In genomic region chr4:139633661-139634060, GRCh38 we compare ENCODE assay signal across 8 cellular contexts. TPM values are rescaled to one million over a fixed set of nuclear protein-coding genes. Genes with fewer than 3 reads are reported as not detected.
DNase-seq lines count a peak whose midpoint lies in the region; ATAC-seq and TF ChIP-seq lines count a peak whose summit lies in the region.

No MANE protein-coding gene starts in this region.

- H3K23ac ChIP-seq in H9 (ENCODE audit: insufficient read length, low read depth, low read length), result no peak overlapping the region

- H3K23me2 ChIP-seq in H9 (ENCODE audit: insufficient read length, low read depth, low read length, poor library complexity, severe bottlenecking), result no peaks in the 10 kb centered on the region

- H3K4me2 ChIP-seq in H9 (ENCODE audit: insufficient read depth, insufficient read length, low read length), result peak overlapping the region; percentile 63

- H2BK20ac ChIP-seq in H9 (ENCODE audit: low read depth, low read length, poor library complexity, severe bottlenecking), result no peak overlapping the region

- no peak overlapping the region for H3K18ac ChIP-seq in H9 (ENCODE audit: insufficient read length, low read depth, low read length)

- ATAC-seq in heart left ventricle (peak; percentile 92 to 98 (median 95)), HG03039 (IDR thresholded peaks at IDR 0.05; ENCODE audit: unreplicated experiment) (no peak)

- peak; percentile 62 for DNase-seq in H9
- peak in 1 of 2 experiments; percentile 57 for DNase-seq in SJCRH30
- DNase-seq in heart left ventricle, result peak in 4 of 5 donors; percentile 20 to 57 (median 32)
- DNase-seq in retinal pigment epithelial cell (ENCODE audit: low read depth), result no peak
- DNase-seq in SKM-1 treated with dmso at 0.1 percent for 144 hours (lab: John Stamatoyannopoulos, UW; ENCODE audit: unreplicated experiment), result no peak
- DNase-seq in SW 1271 (lab: John Stamatoyannopoulos, UW), result no peak
- no peak for DNase-seq in lower leg skin (ENCODE audit: low spot score in 2 of 2)

- TF ChIP-seq POLR2A in heart left ventricle (IDR thresholded peaks at IDR 0.05) (no peak), lower leg skin (IDR thresholded peaks at IDR 0.05) (no peak)

- H2BK5ac ChIP-seq in H9 (ENCODE audit: insufficient read length, low read length), result no peak overlapping the region

- H3K4me3 ChIP-seq in SJCRH30, result peak overlapping the region; percentile 46
- H3K4me3 ChIP-seq in heart left ventricle, result peak overlapping the region in 11 of 12 donors; percentile 13 to 58 (median 42)
- no peak overlapping the region for H3K4me3 ChIP-seq in retinal pigment epithelial cell (ENCODE audit: low read length)
- H3K4me3 ChIP-seq in lower leg skin (ENCODE audit: low read depth, poor library complexity, severe bottlenecking), result no peak overlapping the region

- H3K4me3 Mint-ChIP-seq in H9, result peak overlapping the region; percentile 61 to 66

- H3K36me3 Mint-ChIP-seq in H9 (ENCODE audit: insufficient read depth in 1 of 3, low read depth in 3 of 3), result peaks cover 0 to 6% (median 6%) of the 10 kb centered on the region in 3 experiments

- TF ChIP-seq CTCF in H9 (conservative IDR thresholded peaks at IDR 0.05) (peak; percentile 70), heart left ventricle (IDR thresholded peaks at IDR 0.05) (peak; percentile 26 to 71 (median 62)), retinal pigment epithelial cell (conservative IDR thresholded peaks at IDR 0.05; ENCODE audit: low read depth, low read length) (peak; percentile 55), lower leg skin (IDR thresholded peaks at IDR 0.05) (no peak)

- H4K91ac ChIP-seq in H9 (ENCODE audit: insufficient read length, low read depth, low read length), result no peak overlapping the region

- H2BK15ac ChIP-seq in H9 (ENCODE audit: low read depth, low read length), result no peak overlapping the region

- no peak overlapping the region for H3K27ac Mint-ChIP-seq in H9

- no peak overlapping the region for H2BK12ac ChIP-seq in H9 (ENCODE audit: insufficient read length, low read depth, low read length)

- no peak overlapping the region for H4K8ac ChIP-seq in H9 (replicated peaks; ENCODE audit: insufficient read length, low read depth, low read length)

- H3K27ac ChIP-seq in H9 (ENCODE audit: insufficient read length, low read depth, low read length) (no peak overlapping the region), SJCRH30 (no peak overlapping the region), heart left ventricle (peak overlapping the region in 9 of 12 donors; percentile 9 to 54 (median 42))

- no peaks in the 10 kb centered on the region for H3K36me3 ChIP-seq in SJCRH30
- H3K36me3 ChIP-seq in heart left ventricle, result no peaks in the 10 kb centered on the region

- H3K79me1 ChIP-seq in H9 (ENCODE audit: insufficient read depth, low read depth, low read length, poor library complexity, severe bottlenecking), result no peaks in the 10 kb centered on the region

- peaks cover 89% of the 10 kb centered on the region for H3K27me3 Mint-ChIP-seq in H9 (ENCODE audit: low read depth)

- H3K27me3 ChIP-seq in H9 (ENCODE audit: insufficient read depth, low read length), result peaks cover 5% of the 10 kb centered on the region; the same call in 1 of the 2 replicates
- no peaks in the 10 kb centered on the region for H3K27me3 ChIP-seq in SJCRH30
- no peaks in the 10 kb centered on the region for H3K27me3 ChIP-seq in heart left ventricle

- H3K9me3 ChIP-seq in H9 (ENCODE audit: control insufficient read depth, low read depth, low read length), result no peaks in the 10 kb centered on the region
- no peaks in the 10 kb centered on the region; the same call in 1 of the 2 replicates for H3K9me3 ChIP-seq in SJCRH30 (replicated peaks)
- peaks cover 0 to 14% (median 8%) of the 10 kb centered on the region in 12 donors for H3K9me3 ChIP-seq in heart left ventricle

- WGBS in H9 (ENCODE audit: extremely low coverage, insufficient read length, low lambda C conversion rate), result no CpG with 5 or more reads among the region's 11 CpGs
- WGBS in heart left ventricle, 4 donors, result 13 to 19% (median 16%) methylated on average over 11 of the region's 11 CpGs
- WGBS in lower leg skin, 2 donors, result 59 to 60% methylated on average over 11 of the region's 11 CpGs

- intact Hi-C loops in heart left ventricle (cut with DNase I) (loop anchor here (2.0 to 10.0 kb wide), 8 partner anchors 31 to 599 kb away; no protein-coding TSS in a partner anchor), lower leg skin (cut with DNase I; ENCODE audit: low total_unique reads) (no loop called here)

- H3K79me2 ChIP-seq in H9 (ENCODE audit: insufficient read depth, low read length), result no peaks in the 10 kb centered on the region; the same call in 1 of the 2 replicates

- H3K14ac ChIP-seq in H9 (ENCODE audit: insufficient read depth, low read length), result no peak overlapping the region

- H4K20me1 ChIP-seq in H9 (ENCODE audit: control insufficient read depth, insufficient read depth, insufficient read length), result no peaks in the 10 kb centered on the region

- H2BK120ac ChIP-seq in H9 (ENCODE audit: low read depth, low read length, poor library complexity, severe bottlenecking), result no peak overlapping the region

- H3K4me1 Mint-ChIP-seq in H9, result peaks cover 16 to 20% of the 10 kb centered on the region in 2 experiments

- H2AK5ac ChIP-seq in H9 (ENCODE audit: insufficient read length, low read length), result no peak overlapping the region

- H2AFZ ChIP-seq in H9 (ENCODE audit: low read length), result no peak overlapping the region

- H3K56ac ChIP-seq in H9 (ENCODE audit: insufficient read length, low read depth, low read length), result no peak overlapping the region

- peaks cover 8 to 9% of the 10 kb centered on the region in 2 experiments for H3K9me3 Mint-ChIP-seq in H9

- H3T11ph ChIP-seq in H9 (ENCODE audit: low read length), result no peak overlapping the region

- H3K9ac ChIP-seq in H9 (ENCODE audit: extremely low read depth, insufficient read length, low read length), result no peak overlapping the region

- no peak overlapping the region for H3K4ac ChIP-seq in H9 (ENCODE audit: low read depth, low read length)

- H3K4me1 ChIP-seq in H9 (ENCODE audit: insufficient read depth, low read length) (no peaks in the 10 kb centered on the region), SJCRH30 (0 out of 2 replicates have a peak, but pooled peaks cover 5% of the 10 kb centered on the region), heart left ventricle (peaks cover 0 to 7% (median 0%) of the 10 kb centered on the region in 12 donors)

- no peak overlapping the region for H4K5ac ChIP-seq in H9 (ENCODE audit: insufficient read length, low read depth, low read length)

RNA-seq across cellular contexts. Expression of gene MGST2, which starts 32.0 kb away (rescaled TPM):
- total RNA-seq in H9 (2021), result 6.4 and 6.5 TPM in 2 replicates
- total RNA-seq in SJCRH30 (2014; rRNA removed; shearing (Covaris generic)), result 27.2 and 31.2 TPM in 2 replicates
- 100 to 1,000 TPM in 7 of 9 donors, 10 to 100 TPM in 2; 94.7 to 122 (median 105) TPM for total RNA-seq in heart left ventricle
- 100 to 1,000 TPM in 1 of 2 donors, 10 to 100 TPM in 1; 86.6 to 209 TPM for polyA plus RNA-seq in heart left ventricle
- total RNA-seq in lower leg skin, result 100 to 1,000 TPM in 2 of 4 donors, 10 to 100 TPM in 2; 83.1 to 157 (median 112) TPM

Comparison
In these comparisons a context has a peak if more than half of its experiments do, and no peak if none do; other contexts are left out.
1. DNase-seq: peak in H9 (single experiment) and heart left ventricle (4 of 5); none in retinal pigment epithelial cell (single experiment), SKM-1 treated with dmso at 0.1 percent for 144 hours (single experiment), SW 1271 (0 of 2) and lower leg skin (0 of 2).
2. H3K27ac ChIP-seq: peak in heart left ventricle (9 of 12); none in H9 (single experiment) and SJCRH30 (single experiment).
3. CTCF ChIP-seq: peak in H9 (single experiment), heart left ventricle (12 of 12) and retinal pigment epithelial cell (single experiment); none in lower leg skin (0 of 3).
4. H3K4me3 ChIP-seq: peak in SJCRH30 (single experiment) and heart left ventricle (11 of 12); none in retinal pigment epithelial cell (single experiment) and lower leg skin (single experiment).